ENCODE assay signal across 9 cellular contexts in genomic region chr20:5557123-5557522, GRCh38. TPM values are rescaled to one million over a fixed set of nuclear protein-coding genes. Genes with fewer than 3 reads are reported as not detected.
A peak's percentile ranks its signal among the peaks of the same experiment; 100 is the strongest.
DNase-seq lines count a peak whose midpoint lies in the region; ATAC-seq and TF ChIP-seq lines count a peak whose summit lies in the region.
"Had no signal": no experiment of that assay in that cellular context is flagged by ENCODE, and none has a peak within 500 bp of the region (broad histone marks: within the 10 kb centered on the region; RNA-seq: fewer than 3 reads in every experiment).

No MANE protein-coding gene starts in this region.

- peaks cover 6% of the 10 kb centered on the region for H3K4me1 Mint-ChIP-seq in dendritic cell treated with granulocyte-macrophage colony-stimulating factor and Interleukin-4, amounts not matched to agents 40 ng/mL and 50 ng/mL, for 4 days (ENCODE audit: low read depth)

- no peak for TF ChIP-seq EP300 in stomach (IDR thresholded peaks at IDR 0.05)

- H3K4me2 ChIP-seq in mesenchymal stem cell (ENCODE audit: low read length, poor library complexity, severe bottlenecking) = no peak overlapping the region

- no peaks in the 10 kb centered on the region for H3K27me3 Mint-ChIP-seq in dendritic cell treated with granulocyte-macrophage colony-stimulating factor and Interleukin-4, amounts not matched to agents 40 ng/mL and 50 ng/mL, for 4 days

- H2BK12ac ChIP-seq in mesenchymal stem cell (ENCODE audit: low read length in 2 of 2) = no peak overlapping the region

- TF ChIP-seq CTCF in WI38 (IDR thresholded peaks at IDR 0.05; ENCODE audit: low read depth, low read length) = peak; percentile 56
- peak in 4 of 7 experiments; percentile 31 to 47 (median 34) for TF ChIP-seq CTCF in stomach (IDR thresholded peaks at IDR 0.05)

- H2AK5ac ChIP-seq in mesenchymal stem cell (ENCODE audit: low read length, severe bottlenecking) = no peak overlapping the region

- H2BK120ac ChIP-seq in mesenchymal stem cell (ENCODE audit: low read depth, low read length) = no peak overlapping the region

- intact Hi-C loops in dendritic cell treated with granulocyte-macrophage colony-stimulating factor and Interleukin-4, amounts not matched to agents 40 ng/mL and 50 ng/mL, for 4 days (cut with micrococcal nuclease) = no loop called here
- intact Hi-C loops in stomach (cut with DNase I; ENCODE audit: low total_unique reads) = no loop called here

- peak; percentile 49 for DNase-seq in AG20443 (ENCODE audit: low spot score)
- peak; percentile 77 for DNase-seq in NAMALWA (ENCODE audit: low spot score)
- peak; percentile 59 for DNase-seq in mesenchymal stem cell
- DNase-seq in stomach = peak; percentile 54
- no peak for DNase-seq in amniotic stem cell (lab: John Stamatoyannopoulos, UW)

- H3K36me3 Mint-ChIP-seq in dendritic cell treated with granulocyte-macrophage colony-stimulating factor and Interleukin-4, amounts not matched to agents 40 ng/mL and 50 ng/mL, for 4 days (ENCODE audit: low read depth) = peaks cover 89% of the 10 kb centered on the region

- no peaks in the 10 kb centered on the region for H3K79me1 ChIP-seq in mesenchymal stem cell (replicated peaks; ENCODE audit: low read length, poor library complexity, severe bottlenecking)

- TF ChIP-seq POLR2A in stomach (IDR thresholded peaks at IDR 0.05) = no peak

- H3K27ac Mint-ChIP-seq in dendritic cell treated with granulocyte-macrophage colony-stimulating factor and Interleukin-4, amounts not matched to agents 40 ng/mL and 50 ng/mL, for 4 days = peak overlapping the region; percentile 11

- no peak overlapping the region for H3K14ac ChIP-seq in mesenchymal stem cell (ENCODE audit: low read length in 2 of 2)

- H2AFZ ChIP-seq in mesenchymal stem cell (ENCODE audit: low read depth, low read length) = no peak overlapping the region

- no peak overlapping the region for H3K4me3 Mint-ChIP-seq in dendritic cell treated with granulocyte-macrophage colony-stimulating factor and Interleukin-4, amounts not matched to agents 40 ng/mL and 50 ng/mL, for 4 days

- no peak overlapping the region for H3K9ac ChIP-seq in mesenchymal stem cell (ENCODE audit: low read length)

- ATAC-seq in GM18498 (IDR thresholded peaks at IDR 0.05; ENCODE audit: unreplicated experiment) = peak; percentile 63

- H3K4ac ChIP-seq in mesenchymal stem cell (ENCODE audit: low read depth in 1 of 2, low read length in 2 of 2) = no peak overlapping the region

- no peaks in the 10 kb centered on the region for H3K9me3 Mint-ChIP-seq in dendritic cell treated with granulocyte-macrophage colony-stimulating factor and Interleukin-4, amounts not matched to agents 40 ng/mL and 50 ng/mL, for 4 days

- no peak overlapping the region for H4K8ac ChIP-seq in mesenchymal stem cell (ENCODE audit: low read length)

- H2BK5ac ChIP-seq in mesenchymal stem cell (ENCODE audit: low read depth, low read length, poor library complexity, severe bottlenecking) = no peak overlapping the region

- H3K9me3 ChIP-seq in mesenchymal stem cell (ENCODE audit: control insufficient read depth, low read length) = no peaks in the 10 kb centered on the region
- H3K9me3 ChIP-seq in stomach = no peaks in the 10 kb centered on the region

- H3K4me3 ChIP-seq in WI38 (ENCODE audit: low read depth, low read length) (no peak overlapping the region), mesenchymal stem cell (ENCODE audit: insufficient read depth in 1 of 2, low read depth in 1 of 2, low read length in 2 of 2) (no peak overlapping the region), stomach (no peak overlapping the region)
- H3K4me3 ChIP-seq: skin epidermis had no signal

- H3K18ac ChIP-seq in mesenchymal stem cell (ENCODE audit: low read depth in 1 of 2, low read length in 2 of 2) = no peak overlapping the region

- H3K23ac ChIP-seq in mesenchymal stem cell (ENCODE audit: low read length in 2 of 2) = no peak overlapping the region

- peaks cover 5 to 62% of the 10 kb centered on the region in 2 experiments for H3K36me3 ChIP-seq in mesenchymal stem cell (ENCODE audit: control insufficient read depth in 1 of 2, insufficient read depth in 2 of 2, low read depth in 1 of 2, low read length in 2 of 2)
- peaks cover 28 to 95% (median 90%) of the 10 kb centered on the region in 4 donors for H3K36me3 ChIP-seq in stomach

- H4K91ac ChIP-seq in mesenchymal stem cell (ENCODE audit: low read length) = no peak overlapping the region

- H3K4me1 ChIP-seq in mesenchymal stem cell (ENCODE audit: control insufficient read depth, insufficient read depth, low read depth, low read length) (no peaks in the 10 kb centered on the region), stomach (peaks cover 0 to 4% (median 0%) of the 10 kb centered on the region in 4 donors)

- H3K27me3 ChIP-seq in mesenchymal stem cell (ENCODE audit: control insufficient read depth in 1 of 2, insufficient read depth in 1 of 2, low read length in 2 of 2) = no peaks in the 10 kb centered on the region
- H3K27me3 ChIP-seq in stomach = no peaks in the 10 kb centered on the region

- no CpG with 5 or more reads among the region's 1 CpG for WGBS in mesenchymal stem cell
- 5 to 19% (median 14%) methylated on average over 1 of the region's 1 CpG for WGBS in stomach, 5 donors

- H3K27ac ChIP-seq in mesenchymal stem cell (ENCODE audit: low read length, poor library complexity, severe bottlenecking) (no peak overlapping the region), stomach (no peak overlapping the region)
- H3K27ac ChIP-seq: skin epidermis had no signal

- H2BK15ac ChIP-seq in mesenchymal stem cell (ENCODE audit: low read depth, poor library complexity, severe bottlenecking) = no peak overlapping the region

RNA-seq across cellular contexts. Expression of gene GPCPD1, which starts 53.7 kb away (rescaled TPM):
- polyA plus RNA-seq in mesenchymal stem cell (2013, experiment 1 of 2) = 16.4 TPM
- 16.4 TPM for polyA plus RNA-seq in mesenchymal stem cell (2013, experiment 2 of 2)
- total RNA-seq in stomach = 10 to 100 TPM in 4 of 5 donors, 1 to 10 TPM in 1; 7.8 to 62.5 (median 15.8) TPM
- 10 to 100 TPM in 2 of 3 donors, 1 to 10 TPM in 1; 8.3 to 16.5 (median 13.4) TPM for polyA plus RNA-seq in stomach
